ENCODE assay signal across 1 cellular context in genomic region chr2:158488442-158489216, GRCh38.
TF ChIP-seq lines count a peak whose summit lies in the region.

No MANE protein-coding gene starts in this region.

TF ChIP-seq in IMR-90, 13 proteins besides CTCF, POLR2A, EP300 and RAD21:
- TF ChIP-seq RFX5 (IDR thresholded peaks at IDR 0.05; ENCODE audit: low read depth, low read length) (no peak), ELK1 (IDR thresholded peaks at IDR 0.05; ENCODE audit: borderline replicate concordance, low read depth, low read length) (no peak), MAZ (IDR thresholded peaks at IDR 0.05; ENCODE audit: borderline replicate concordance, low read depth, low read length) (no peak), CEBPB (IDR thresholded peaks at IDR 0.05; ENCODE audit: low read depth, low read length) (peak; percentile 32; the same call in 1 of the 2 replicates)
